In genomic region chr6:32187009-32187709, GRCh38 we compare ENCODE assay signal across 7 cellular contexts. TPM values are rescaled to one million over a fixed set of nuclear protein-coding genes. Genes with fewer than 3 reads are reported as not detected.
DNase-seq lines count a peak whose midpoint lies in the region; ATAC-seq and TF ChIP-seq lines count a peak whose summit lies in the region.
"Had no signal": no experiment of that assay in that cellular context is flagged by ENCODE, and none has a peak within 500 bp of the region (broad histone marks: within the 10 kb centered on the region; RNA-seq: fewer than 3 reads in every experiment).

No MANE protein-coding gene starts in this region.

- no peaks in the 10 kb centered on the region for H3K27me3 ChIP-seq in cardiac muscle cell
- no peaks in the 10 kb centered on the region for H3K27me3 ChIP-seq in right cardiac atrium (ENCODE audit: control insufficient read depth, insufficient read depth)
- H3K27me3 ChIP-seq in transverse colon = no peaks in the 10 kb centered on the region

- H3K27ac ChIP-seq in cardiac muscle cell = peak overlapping the region; percentile 76
- H3K27ac ChIP-seq in right cardiac atrium (ENCODE audit: low read length) = peak overlapping the region; percentile 19
- peak overlapping the region; percentile 75 to 98 (median 94) for H3K27ac ChIP-seq in transverse colon

- in situ Hi-C loops in transverse colon (cut with MboI; ENCODE audit: low pct_ligation_motif_present in 1 of 4, low pct_unique_long_range_greater_than_20kb in 1 of 4, low sequenced_read_pairs in 3 of 4) = no loop called here

- peaks cover 15% of the 10 kb centered on the region for H3K36me3 ChIP-seq in cardiac muscle cell
- H3K36me3 ChIP-seq in transverse colon = peaks cover 0 to 7% (median 2%) of the 10 kb centered on the region in 4 donors

- H3K4me3 ChIP-seq in cardiac muscle cell (no peak overlapping the region), right cardiac atrium (ENCODE audit: low read length) (no peak overlapping the region), transverse colon (no peak overlapping the region)

- no peak for TF ChIP-seq EP300 in transverse colon (IDR thresholded peaks at IDR 0.05; ENCODE audit: low read depth)

- 61% methylated on average over 12 of the region's 12 CpGs for WGBS in right cardiac atrium
- 60 to 72% methylated on average over 1 to 12 of the region's 12 CpGs for WGBS in transverse colon (ENCODE audit: low coverage in 1 of 2), 2 donors

- no peaks in the 10 kb centered on the region for H3K9me3 ChIP-seq in cardiac muscle cell (ENCODE audit: low read depth)
- H3K9me3 ChIP-seq in right cardiac atrium (ENCODE audit: control insufficient read depth, low read length) = no peaks in the 10 kb centered on the region
- H3K9me3 ChIP-seq in transverse colon = no peaks in the 10 kb centered on the region

- DNase-seq in cardiac muscle cell (ENCODE audit: low read depth in 1 of 2, low spot score in 1 of 2) (no peak), Right ventricle myocardium superior (no peak), right cardiac atrium (no peak), transverse colon (no peak)
- no peak for DNase-seq in stimulated activated CD4-positive, alpha-beta T cell treated with anti-CD3 and anti-CD28 coated beads, Interleukin-2, amount 100 ng/mL, for 24 hours
- DNase-seq: islet precursor cell had no signal

- intact Hi-C loops in Right ventricle myocardium superior (cut with DNase I) = no loop called here
- intact Hi-C loops in right cardiac atrium (cut with DNase I) = no loop called here
- intact Hi-C loops in transverse colon (cut with DNase I; ENCODE audit: low total_unique reads) = no loop called here

- TF ChIP-seq CTCF in cardiac muscle cell (IDR thresholded peaks at IDR 0.05; ENCODE audit: low read depth, low read length) = no peak
- TF ChIP-seq CTCF in transverse colon (IDR thresholded peaks at IDR 0.05) = no peak

- no peak for TF ChIP-seq POLR2A in transverse colon (IDR thresholded peaks at IDR 0.05)

- ATAC-seq in Right ventricle myocardium superior (ENCODE audit: poor library complexity) = no peak
- ATAC-seq in right cardiac atrium = no peak
- no peak for ATAC-seq in GM21528 (IDR thresholded peaks at IDR 0.05; ENCODE audit: low FRiP score, unreplicated experiment)

- H3K4me1 ChIP-seq in cardiac muscle cell (ENCODE audit: low read depth) (peaks cover 4% of the 10 kb centered on the region), right cardiac atrium (ENCODE audit: control insufficient read depth, insufficient read depth, low read length) (peaks cover 9% of the 10 kb centered on the region), transverse colon (peaks cover 14 to 48% (median 35%) of the 10 kb centered on the region in 4 donors)

RNA-seq across cellular contexts. Expression of gene PBX2, which starts 2.8 kb away (rescaled TPM):
- total RNA-seq in cardiac muscle cell (124 and 130 TPM in 2 replicates), Right ventricle myocardium superior (39.1 TPM), right cardiac atrium (10 to 100 TPM; 44.1 to 61.0 (median 51.8) TPM), transverse colon (10 to 100 TPM; 34.4 to 87.5 (median 41.3) TPM)
- polyA plus RNA-seq in cardiac muscle cell (17.3 and 23.9 TPM in 2 replicates), right cardiac atrium (44.7 TPM)

RNA-seq across cellular contexts. Expression of gene AGER, which starts 3.1 kb away (rescaled TPM):
- total RNA-seq in cardiac muscle cell = 5.0 and 13.5 TPM in 2 replicates
- 4.8 and 9.8 TPM in 2 replicates for polyA plus RNA-seq in cardiac muscle cell
- 1.6 TPM for total RNA-seq in Right ventricle myocardium superior
- 1 to 10 TPM; 1.8 to 3.6 (median 3.5) TPM for total RNA-seq in right cardiac atrium
- polyA plus RNA-seq in right cardiac atrium = 1.6 TPM
- 1 to 10 TPM; 1.1 to 9.0 (median 2.7) TPM for total RNA-seq in transverse colon

RNA-seq across cellular contexts. Expression of gene GPSM3, which starts 5.3 kb away (rescaled TPM):
- total RNA-seq in cardiac muscle cell (16.7 and 18.0 TPM in 2 replicates), Right ventricle myocardium superior (4.1 TPM), right cardiac atrium (1 to 10 TPM; 5.9 to 9.5 (median 8.3) TPM), transverse colon (1 to 10 TPM in 3 of 4 donors, under 1 TPM in 1; 1.00 to 8.6 (median 6.7) TPM)
- polyA plus RNA-seq in cardiac muscle cell (14.5 and 17.4 TPM in 2 replicates), right cardiac atrium (4.0 TPM)

RNA-seq across cellular contexts. Expression of gene RNF5, which starts 9.0 kb away (rescaled TPM):
- total RNA-seq in cardiac muscle cell = 180 and 188 TPM in 2 replicates
- polyA plus RNA-seq in cardiac muscle cell = 232 and 237 TPM in 2 replicates
- 94.6 TPM for total RNA-seq in Right ventricle myocardium superior
- total RNA-seq in right cardiac atrium = 10 to 100 TPM; 73.2 to 88.3 (median 76.7) TPM
- 118 TPM for polyA plus RNA-seq in right cardiac atrium
- total RNA-seq in transverse colon = 100 to 1,000 TPM in 3 of 4 donors, 10 to 100 TPM in 1; 36.0 to 212 (median 120) TPM

RNA-seq across cellular contexts. Expression of gene AGPAT1, which starts 11.3 kb away (rescaled TPM):
- total RNA-seq in cardiac muscle cell (128 and 146 TPM in 2 replicates), Right ventricle myocardium superior (44.2 TPM), right cardiac atrium (10 to 100 TPM; 56.9 to 67.2 (median 63.1) TPM), transverse colon (10 to 100 TPM; 17.9 to 67.2 (median 50.1) TPM)
- polyA plus RNA-seq in cardiac muscle cell (69.3 and 69.6 TPM in 2 replicates), right cardiac atrium (54.9 TPM)

Comparison
In these comparisons a context has a peak if more than half of its experiments do, and no peak if none do; other contexts are left out.
1. H3K27ac ChIP-seq: peak in every context shown above with its lines; median percentile 94 in transverse colon; 76 in cardiac muscle cell; 19 in right cardiac atrium.